ENCODE assay signal across 13 cellular contexts in genomic region chr1:85198864-85199263, GRCh38. TPM values are rescaled to one million over a fixed set of nuclear protein-coding genes. Genes with fewer than 3 reads are reported as not detected.
DNase-seq lines count a peak whose midpoint lies in the region; ATAC-seq, FAIRE-seq and TF ChIP-seq lines count a peak whose summit lies in the region.
"Had no signal": no experiment of that assay in that cellular context is flagged by ENCODE, and none has a peak within 500 bp of the region (broad histone marks: within the 10 kb centered on the region; RNA-seq: fewer than 3 reads in every experiment).

No MANE protein-coding gene starts in this region.

- CTCF ChIA-PET in A549 (lab: Yijun Ruan, JAX) = no interaction called here

- peaks cover 2% of the 10 kb centered on the region for H3K36me3 Mint-ChIP-seq in mesothelial cell of epicardium

- no peaks in the 10 kb centered on the region for H3K27me3 ChIP-seq in bronchial epithelial cell (ENCODE audit: control insufficient read depth, insufficient read depth, low read length)

- H3K27ac ChIP-seq in A549 = no peak overlapping the region
- H3K27ac ChIP-seq: prostate gland had no signal

- TF ChIP-seq CTCF in A549 (IDR thresholded peaks at IDR 0.05) (no peak), bronchial epithelial cell (IDR thresholded peaks at IDR 0.05; ENCODE audit: insufficient read depth, low read length, severe bottlenecking) (no peak), mesothelial cell of epicardium (IDR thresholded peaks at IDR 0.05; ENCODE audit: unreplicated experiment) (no peak)

- DNase-seq in A549 (ENCODE audit: low read depth in 1 of 2, low spot score in 1 of 2) = no peak
- DNase-seq in HT-29 (ENCODE audit: low spot score) = peak; percentile 8
- peak; percentile 50 for DNase-seq in bronchial epithelial cell (ENCODE audit: low read depth)
- DNase-seq in mesothelial cell of epicardium (ENCODE audit: low spot score in 2 of 2, unreplicated experiment in 2 of 2) = no peak
- no peak for DNase-seq in stimulated activated CD4-positive, alpha-beta T cell treated with anti-CD3 and anti-CD28 coated beads, Interleukin-4, amount 100 ng/mL, for 24 hours
- DNase-seq in frontal cortex (ENCODE audit: low spot score in 2 of 2) = no peak
- no peak for DNase-seq in Kasumi-1 (lab: John Stamatoyannopoulos, UW)
- DNase-seq: activated CD4-positive, alpha-beta T cell treated with anti-CD3 and anti-CD28 coated beads, Interleukin-2, amount 50 U/mL, for 1 hour; C1 segment of cervical spinal cord; NCI-H187 treated with DMSO at 0.1 percent for 48 hours had no signal

- 33% methylated on average over 2 of the region's 2 CpGs for WGBS in A549 (ENCODE audit: missing lambda C conversion rate)

- H3K4me3 ChIP-seq in A549 = peak overlapping the region; percentile 82; the same call in 1 of the 3 replicates
- H3K4me3 ChIP-seq in bronchial epithelial cell (ENCODE audit: low read depth, low read length) = peak overlapping the region; percentile 4

- peak overlapping the region; percentile 92 for H3K4me2 ChIP-seq in A549

- peaks cover 46% of the 10 kb centered on the region for H3K4me1 Mint-ChIP-seq in mesothelial cell of epicardium

- no peak for TF ChIP-seq POLR2A in A549 (IDR thresholded peaks at IDR 0.05; ENCODE audit: low read length)

- POLR2A ChIA-PET in A549 (lab: Yijun Ruan, JAX) = no interaction called here

- ATAC-seq in A549 = no peak
- ATAC-seq in HG03108 (IDR thresholded peaks at IDR 0.05; ENCODE audit: unreplicated experiment) = no peak

- FAIRE-seq in A549 (lab: Jason Lieb, UNC) (no peak), bronchial epithelial cell (lab: Jason Lieb, UNC) (no peak), frontal cortex (lab: Jason Lieb, UNC) (no peak)
- FAIRE-seq: GM12891 had no signal

- H3K9me3 Mint-ChIP-seq in mesothelial cell of epicardium = no peaks in the 10 kb centered on the region

- no peak for TF ChIP-seq RAD21 in A549 (conservative IDR thresholded peaks at IDR 0.05 in 1 of 2, IDR thresholded peaks at IDR 0.05 in 1 of 2)

- no peaks in the 10 kb centered on the region for H3K27me3 Mint-ChIP-seq in mesothelial cell of epicardium (ENCODE audit: low read depth)

- H3K9me3 ChIP-seq in A549 = no peaks in the 10 kb centered on the region
- H3K9me3 ChIP-seq: prostate gland had no signal

- H3K4me1 ChIP-seq in A549 = peaks cover 17% of the 10 kb centered on the region

- H3K4me3 Mint-ChIP-seq in mesothelial cell of epicardium = peak overlapping the region; percentile 93

- no peak overlapping the region for H3K27ac Mint-ChIP-seq in mesothelial cell of epicardium

- TF ChIP-seq EP300 in A549 (IDR thresholded peaks at IDR 0.05) = no peak

- no peaks in the 10 kb centered on the region for H3K36me3 ChIP-seq in bronchial epithelial cell (ENCODE audit: control insufficient read depth, insufficient read depth, low read length)
- H3K36me3 ChIP-seq: prostate gland had no signal

TF ChIP-seq in A549, 52 proteins besides CTCF, POLR2A, EP300 and RAD21:
- TF ChIP-seq HOXA7 (CRISPR knock-in tag; IDR thresholded peaks at IDR 0.05) (no peak), TP53 (CRISPR knock-in tag; IDR thresholded peaks at IDR 0.05) (no peak), RNF2 (IDR thresholded peaks at IDR 0.05; ENCODE audit: borderline replicate concordance, low read depth) (no peak)

RNA-seq across cellular contexts. Expression of gene SYDE2, which starts 2.0 kb away (rescaled TPM):
- polyA plus RNA-seq in A549 (2011; rRNA removed) = 2.2 and 2.6 TPM in 2 replicates
- 0.66 and 0.75 TPM in 2 replicates for polyA plus RNA-seq in A549 (2012; cell fraction: cytosol; rRNA removed)
- polyA plus RNA-seq in A549 (2012; cell fraction: nucleus; rRNA removed) = 0.56 and 0.72 TPM in 2 replicates
- 0.83 to 1.2 TPM (median 0.92 TPM) in 3 replicates for polyA plus RNA-seq in A549 (2017; fragmentation: RNase III; extraction: RNeasy Plus Mini Kit Qiagen cat#74134 plus additional on column Dnase treatment)
- 3.6 and 4.2 TPM in 2 replicates for polyA minus RNA-seq in A549 (2011; rRNA and poly(A)+ RNA removed)
- 2.9 and 3.5 TPM in 2 replicates for total RNA-seq in HT-29 (2014; rRNA removed; shearing (Covaris generic))
- 3.2 and 4.7 TPM in 2 replicates for total RNA-seq in bronchial epithelial cell
- total RNA-seq in mesothelial cell of epicardium = 40.2 to 42.4 TPM (median 41.7 TPM) in 3 replicates
- 6.9 TPM for total RNA-seq in frontal cortex

Comparison
In these comparisons a context has a peak if more than half of its experiments do, and no peak if none do; other contexts are left out.
1. DNase-seq: peak in HT-29 (single experiment) and bronchial epithelial cell (single experiment); none in A549 (0 of 2), mesothelial cell of epicardium (0 of 2), stimulated activated CD4-positive, alpha-beta T cell treated with anti-CD3 and anti-CD28 coated beads, Interleukin-4, amount 100 ng/mL, for 24 hours (single experiment), frontal cortex (0 of 2) and Kasumi-1 (0 of 2).